ENCODE assay signal across 1 cellular context in the genomic region with DNA sequence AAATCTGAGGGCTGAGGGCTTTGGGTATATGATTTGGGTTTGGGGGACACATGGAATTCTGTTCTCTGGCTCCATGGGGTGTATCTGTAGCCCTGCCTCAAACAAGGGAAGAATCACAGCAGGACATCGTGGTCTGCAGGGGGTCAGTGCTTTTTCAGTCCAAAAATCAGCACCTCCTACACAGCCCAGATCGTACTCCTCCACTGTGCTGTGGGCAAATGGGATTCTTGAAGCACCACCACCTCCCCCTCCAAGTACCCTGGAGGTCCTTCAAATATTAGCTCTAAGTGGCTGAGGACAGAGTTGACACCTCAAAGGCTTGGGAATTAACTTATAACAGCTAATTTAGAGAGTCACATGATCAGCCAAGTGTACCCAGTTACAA.
TF ChIP-seq lines count a peak whose summit lies in the region.

No MANE protein-coding gene starts in this region.

TF ChIP-seq in IMR-90, 13 proteins besides CTCF, POLR2A, EP300 and RAD21:
- TF ChIP-seq SMC3 (IDR thresholded peaks at IDR 0.05; ENCODE audit: low read depth, low read length): no peak
- TF ChIP-seq RCOR1 (IDR thresholded peaks at IDR 0.05; ENCODE audit: insufficient replicate concordance, low read length): no peak
